Comparison of ENCODE assay signal across 28 cellular contexts in genomic region chr14:104423224-104423681, GRCh38.
A peak's percentile ranks its signal among the peaks of the same experiment; 100 is the strongest.
DNase-seq lines count a peak whose midpoint lies in the region; ATAC-seq and TF ChIP-seq lines count a peak whose summit lies in the region.
"Had no signal": no experiment of that assay in that cellular context is flagged by ENCODE, and none has a peak within 500 bp of the region (broad histone marks: within the 10 kb centered on the region; RNA-seq: fewer than 3 reads in every experiment).

No MANE protein-coding gene starts in this region.

- H3K4me3 Mint-ChIP-seq in activated CD4-positive, alpha-beta memory T cell treated with anti-CD3 and anti-CD28 coated beads, Interleukin-2, amount 10 ng/mL, durations not matched to agents 7 days and 5 days = no peak overlapping the region
- no peak overlapping the region for H3K4me3 Mint-ChIP-seq in activated CD4-positive, alpha-beta memory T cell treated with anti-CD3 and anti-CD28 coated beads for 36 hours
- no peak overlapping the region for H3K4me3 Mint-ChIP-seq in activated T-cell treated with anti-CD3 and anti-CD28 coated beads, Interleukin-2, amount 50 U/mL, for 72 hours
- H3K4me3 Mint-ChIP-seq in T-helper 17 cell = no peak overlapping the region
- H3K4me3 Mint-ChIP-seq: activated naive CD4-positive, alpha-beta T cell treated with anti-CD3 and anti-CD28 coated beads, Interleukin-2, amount 50 U/mL, for 24 hours; CD8-positive, alpha-beta T cell; memory B cell; neural crest cell; WTC11 had no signal

- CTCF ChIA-PET in activated CD4-positive, alpha-beta memory T cell treated with anti-CD3 and anti-CD28 coated beads, Interleukin-2, amount 10 ng/mL, durations not matched to agents 7 days and 5 days (lab: Charles Lee) = no interaction called here
- CTCF ChIA-PET in activated CD4-positive, alpha-beta memory T cell treated with anti-CD3 and anti-CD28 coated beads for 36 hours (lab: Charles Lee) = no interaction called here

- intact Hi-C loops in activated CD4-positive, alpha-beta memory T cell treated with anti-CD3 and anti-CD28 coated beads for 36 hours (cut with micrococcal nuclease) = no loop called here
- intact Hi-C loops in esophagus muscularis mucosa (cut with DNase I) = no loop called here

- H3K27ac ChIP-seq in esophagus muscularis mucosa (replicated peaks in 1 of 4) (no peak overlapping the region), suprapubic skin (no peak overlapping the region)
- H3K27ac ChIP-seq: brain microvascular endothelial cell, testis had no signal

- in situ Hi-C loops in GM13976 (cut with MboI; ENCODE audit: low sequenced_read_pairs, unreplicated experiment) = no loop called here

- H3K36me3 ChIP-seq in esophagus muscularis mucosa = no peaks in the 10 kb centered on the region
- no peaks in the 10 kb centered on the region for H3K36me3 ChIP-seq in suprapubic skin
- H3K36me3 ChIP-seq: brain microvascular endothelial cell had no signal

- DNase-seq in activated CD4-positive, alpha-beta memory T cell treated with anti-CD3 and anti-CD28 coated beads, Interleukin-2, amount 10 ng/mL, durations not matched to agents 7 days and 5 days = peak; percentile 13
- no peak for DNase-seq in activated CD4-positive, alpha-beta memory T cell treated with anti-CD3 and anti-CD28 coated beads for 36 hours
- DNase-seq in GM13976 (ENCODE audit: low spot score) (peak; percentile 13), esophagus muscularis mucosa (ENCODE audit: extremely low spot score) (peak; percentile 64), suprapubic skin (ENCODE audit: low spot score in 2 of 2) (peak; percentile 37 to 70), T-helper 17 cell (no peak), NOMO-1 (lab: John Stamatoyannopoulos, UW; ENCODE audit: unreplicated experiment in 2 of 2) (no peak)
- no peak for DNase-seq in activated T-cell treated with anti-CD3 and anti-CD28 coated beads, Interleukin-2, amount 50 U/mL, for 72 hours
- DNase-seq: activated CD8-positive, alpha-beta memory T cell treated with anti-CD3 and anti-CD28 coated beads, Interleukin-2, amount 50 U/mL, for 48 hours; AML-193; amniotic stem cell; brain microvascular endothelial cell; hippocampal formation; NCI-H1048; NCI-H187; NCI-H510A treated with DMSO at 0.1 percent for 48 hours; SIG-M5; small intestine; stimulated activated naive CD4-positive, alpha-beta T cell; SW 1271; T1000 had no signal

- no peak for ATAC-seq in activated T-cell treated with anti-CD3 and anti-CD28 coated beads, Interleukin-2, amount 50 U/mL, for 72 hours (replicated peaks in 1 of 2)
- ATAC-seq in T-helper 17 cell = no peak
- ATAC-seq: CD8-positive, alpha-beta T cell; K562; WTC11 had no signal

- H3K9me3 ChIP-seq in esophagus muscularis mucosa (no peaks in the 10 kb centered on the region), suprapubic skin (no peaks in the 10 kb centered on the region), T-helper 17 cell (ENCODE audit: control insufficient read depth, low read length, poor library complexity, severe bottlenecking) (no peaks in the 10 kb centered on the region)
- H3K9me3 ChIP-seq: testis had no signal

- WGBS in esophagus muscularis mucosa = 76% methylated on average over 12 of the region's 16 CpGs
- WGBS in suprapubic skin = 100% methylated on average over 1 of the region's 16 CpGs

- H3K9me3 Mint-ChIP-seq in activated CD4-positive, alpha-beta memory T cell treated with anti-CD3 and anti-CD28 coated beads, Interleukin-2, amount 10 ng/mL, durations not matched to agents 7 days and 5 days = no peaks in the 10 kb centered on the region
- no peaks in the 10 kb centered on the region for H3K9me3 Mint-ChIP-seq in activated CD4-positive, alpha-beta memory T cell treated with anti-CD3 and anti-CD28 coated beads for 36 hours
- no peaks in the 10 kb centered on the region for H3K9me3 Mint-ChIP-seq in activated T-cell treated with anti-CD3 and anti-CD28 coated beads, Interleukin-2, amount 50 U/mL, for 72 hours
- H3K9me3 Mint-ChIP-seq: activated naive CD4-positive, alpha-beta T cell treated with anti-CD3 and anti-CD28 coated beads, Interleukin-2, amount 50 U/mL, for 24 hours; CD8-positive, alpha-beta T cell; memory B cell; neural crest cell; WTC11 had no signal

- TF ChIP-seq POLR2A in esophagus muscularis mucosa (IDR thresholded peaks at IDR 0.05; ENCODE audit: low read depth) (no peak), suprapubic skin (IDR thresholded peaks at IDR 0.05) (no peak)

- H3K4me3 ChIP-seq in esophagus muscularis mucosa (no peak overlapping the region), suprapubic skin (no peak overlapping the region)
- H3K4me3 ChIP-seq: K562, testis had no signal

- H3K27me3 ChIP-seq in esophagus muscularis mucosa = peaks cover 0 to 44% (median 0%) of the 10 kb centered on the region in 4 donors
- H3K27me3 ChIP-seq in suprapubic skin = peaks cover 47% of the 10 kb centered on the region
- H3K27me3 ChIP-seq: brain microvascular endothelial cell, testis had no signal

- TF ChIP-seq CTCF in GM13976 (IDR thresholded peaks at IDR 0.05; ENCODE audit: borderline replicate concordance, control extremely low read depth, extremely low read depth, insufficient read depth, missing control alignments) = no peak
- no peak for TF ChIP-seq CTCF in esophagus muscularis mucosa (IDR thresholded peaks at IDR 0.05)
- no peak for TF ChIP-seq CTCF in suprapubic skin (IDR thresholded peaks at IDR 0.05)

- H3K4me1 Mint-ChIP-seq in activated CD4-positive, alpha-beta memory T cell treated with anti-CD3 and anti-CD28 coated beads, Interleukin-2, amount 10 ng/mL, durations not matched to agents 7 days and 5 days = no peaks in the 10 kb centered on the region
- H3K4me1 Mint-ChIP-seq in activated CD4-positive, alpha-beta memory T cell treated with anti-CD3 and anti-CD28 coated beads for 36 hours (ENCODE audit: low read depth) = no peaks in the 10 kb centered on the region
- H3K4me1 Mint-ChIP-seq in activated T-cell treated with anti-CD3 and anti-CD28 coated beads, Interleukin-2, amount 50 U/mL, for 72 hours (ENCODE audit: low read depth) = no peaks in the 10 kb centered on the region
- peaks cover 4% of the 10 kb centered on the region for H3K4me1 Mint-ChIP-seq in T-helper 17 cell
- H3K4me1 Mint-ChIP-seq: activated naive CD4-positive, alpha-beta T cell treated with anti-CD3 and anti-CD28 coated beads, Interleukin-2, amount 50 U/mL, for 24 hours had no signal

- H3K4me1 ChIP-seq in esophagus muscularis mucosa (peaks cover 0 to 8% (median 3%) of the 10 kb centered on the region in 4 donors), suprapubic skin (peaks cover 4% of the 10 kb centered on the region)

- TF ChIP-seq EP300 in esophagus muscularis mucosa (IDR thresholded peaks at IDR 0.05) (no peak), suprapubic skin (IDR thresholded peaks at IDR 0.05) (no peak)

- H3K27me3 Mint-ChIP-seq in activated CD4-positive, alpha-beta memory T cell treated with anti-CD3 and anti-CD28 coated beads, Interleukin-2, amount 10 ng/mL, durations not matched to agents 7 days and 5 days = peaks cover 3% of the 10 kb centered on the region
- no peaks in the 10 kb centered on the region for H3K27me3 Mint-ChIP-seq in activated CD4-positive, alpha-beta memory T cell treated with anti-CD3 and anti-CD28 coated beads for 36 hours
- no peaks in the 10 kb centered on the region for H3K27me3 Mint-ChIP-seq in activated T-cell treated with anti-CD3 and anti-CD28 coated beads, Interleukin-2, amount 50 U/mL, for 72 hours (ENCODE audit: low read depth)
- no peaks in the 10 kb centered on the region for H3K27me3 Mint-ChIP-seq in T-helper 17 cell
- H3K27me3 Mint-ChIP-seq: activated naive CD4-positive, alpha-beta T cell treated with anti-CD3 and anti-CD28 coated beads, Interleukin-2, amount 50 U/mL, for 24 hours had no signal

- POLR2A ChIA-PET in activated CD4-positive, alpha-beta memory T cell treated with anti-CD3 and anti-CD28 coated beads, Interleukin-2, amount 10 ng/mL, durations not matched to agents 7 days and 5 days (lab: Charles Lee) = no interaction called here
- POLR2A ChIA-PET in activated CD4-positive, alpha-beta memory T cell treated with anti-CD3 and anti-CD28 coated beads for 36 hours (lab: Charles Lee) = no interaction called here

- no peak overlapping the region for H3K27ac Mint-ChIP-seq in activated CD4-positive, alpha-beta memory T cell treated with anti-CD3 and anti-CD28 coated beads, Interleukin-2, amount 10 ng/mL, durations not matched to agents 7 days and 5 days
- no peak overlapping the region for H3K27ac Mint-ChIP-seq in activated CD4-positive, alpha-beta memory T cell treated with anti-CD3 and anti-CD28 coated beads for 36 hours
- H3K27ac Mint-ChIP-seq in activated T-cell treated with anti-CD3 and anti-CD28 coated beads, Interleukin-2, amount 50 U/mL, for 72 hours = no peak overlapping the region
- no peak overlapping the region for H3K27ac Mint-ChIP-seq in T-helper 17 cell
- H3K27ac Mint-ChIP-seq: activated naive CD4-positive, alpha-beta T cell treated with anti-CD3 and anti-CD28 coated beads, Interleukin-2, amount 50 U/mL, for 24 hours; CD8-positive, alpha-beta T cell; memory B cell; WTC11 had no signal

- no peaks in the 10 kb centered on the region for H3K36me3 Mint-ChIP-seq in activated CD4-positive, alpha-beta memory T cell treated with anti-CD3 and anti-CD28 coated beads, Interleukin-2, amount 10 ng/mL, durations not matched to agents 7 days and 5 days (ENCODE audit: low read depth)
- no peaks in the 10 kb centered on the region for H3K36me3 Mint-ChIP-seq in activated CD4-positive, alpha-beta memory T cell treated with anti-CD3 and anti-CD28 coated beads for 36 hours
- no peaks in the 10 kb centered on the region for H3K36me3 Mint-ChIP-seq in activated T-cell treated with anti-CD3 and anti-CD28 coated beads, Interleukin-2, amount 50 U/mL, for 72 hours (ENCODE audit: insufficient read depth in 2 of 2)
- H3K36me3 Mint-ChIP-seq in T-helper 17 cell (ENCODE audit: low read depth) = no peaks in the 10 kb centered on the region
- H3K36me3 Mint-ChIP-seq: activated naive CD4-positive, alpha-beta T cell treated with anti-CD3 and anti-CD28 coated beads, Interleukin-2, amount 50 U/mL, for 24 hours; CD8-positive, alpha-beta T cell; memory B cell; WTC11 had no signal

Comparison
In these comparisons a context has a peak if more than half of its experiments do, and no peak if none do; other contexts are left out.
1. DNase-seq: peak in activated CD4-positive, alpha-beta memory T cell treated with anti-CD3 and anti-CD28 coated beads, Interleukin-2, amount 10 ng/mL, durations not matched to agents 7 days and 5 days (single experiment), GM13976 (single experiment), esophagus muscularis mucosa (single experiment) and suprapubic skin (2 of 2); none in activated CD4-positive, alpha-beta memory T cell treated with anti-CD3 and anti-CD28 coated beads for 36 hours (single experiment), activated T-cell treated with anti-CD3 and anti-CD28 coated beads, Interleukin-2, amount 50 U/mL, for 72 hours (0 of 2), T-helper 17 cell (0 of 3) and NOMO-1 (0 of 2).